ENCODE assay signal across 32 cellular contexts in genomic region chr3:14907043-14907966, GRCh38. TPM values are rescaled to one million over a fixed set of nuclear protein-coding genes. Genes with fewer than 3 reads are reported as not detected.
A peak's percentile ranks its signal among the peaks of the same experiment; 100 is the strongest.
DNase-seq lines count a peak whose midpoint lies in the region; ATAC-seq, FAIRE-seq and TF ChIP-seq lines count a peak whose summit lies in the region.
"Had no signal": no experiment of that assay in that cellular context is flagged by ENCODE, and none has a peak within 500 bp of the region (broad histone marks: within the 10 kb centered on the region; RNA-seq: fewer than 3 reads in every experiment).

No MANE protein-coding gene starts in this region.

- H4K5ac ChIP-seq in H1 (ENCODE audit: insufficient read length, low read depth, low read length): no peak overlapping the region

- POLR2A ChIA-PET in H1 (lab: Charles Lee; ENCODE audit: partially characterized antibody): interaction anchor here (1.0 kb wide), 1 partner anchor 11 kb away, joined by 4 read pairs; no protein-coding TSS in a partner anchor

- H3K23ac ChIP-seq in H1 (ENCODE audit: insufficient read length): no peak overlapping the region

- no peaks in the 10 kb centered on the region for H3K79me1 ChIP-seq in H1 (ENCODE audit: low read depth, low read length)

- H3K23me2 ChIP-seq in H1 (ENCODE audit: low read depth, low read length): no peaks in the 10 kb centered on the region

- H3K9ac ChIP-seq in H1 (replicated peaks in 1 of 4; ENCODE audit: extremely low read depth in 1 of 4, low read depth in 3 of 4, low read length in 3 of 4): no peak overlapping the region

- intact Hi-C loops in transverse colon (cut with DNase I; ENCODE audit: low total_unique reads) (loop anchor here (5.0 kb wide), 1 partner anchor 435 kb away; no protein-coding TSS in a partner anchor), CD14-positive monocyte (cut with micrococcal nuclease) (no loop called here)

- TF ChIP-seq RAD21 in H1 (IDR thresholded peaks at IDR 0.05 in 1 of 2, conservative IDR thresholded peaks at IDR 0.05 in 1 of 2; ENCODE audit: low read depth in 2 of 2, low read length in 2 of 2): no peak

- no peak overlapping the region for H3K4me3 Mint-ChIP-seq in CD14-positive monocyte
- H3K4me3 Mint-ChIP-seq: activated CD4-positive, alpha-beta memory T cell treated with anti-CD3 and anti-CD28 coated beads for 36 hours; activated naive CD4-positive, alpha-beta T cell treated with anti-CD3 and anti-CD28 coated beads for 36 hours; stimulated activated naive CD8-positive, alpha-beta T cell treated with anti-CD3 and anti-CD28 coated beads, Interleukin-15, amount 100 ng/mL, for 72 hours; T-helper 2 cell treated with Interferon-gamma antibody and Interleukin-4, amounts not matched to agents 5 μg/mL and 100 μg/mL, for 36 hours had no signal

- H3K18ac ChIP-seq in H1 (ENCODE audit: extremely low read depth, low read length): no peak overlapping the region

- no peak overlapping the region for H2AFZ ChIP-seq in H1 (ENCODE audit: low read length)

- H4K20me1 ChIP-seq in H1 (replicated peaks in 1 of 2; ENCODE audit: control insufficient read depth in 1 of 2, insufficient read depth in 2 of 2, low read length in 2 of 2): no peaks in the 10 kb centered on the region

- H3K27me3 Mint-ChIP-seq in CD14-positive monocyte (ENCODE audit: low read depth in 3 of 3): peaks cover 0 to 2% (median 1%) of the 10 kb centered on the region in 3 donors

- no peak for TF ChIP-seq EP300 in H1 (IDR thresholded peaks at IDR 0.05; ENCODE audit: borderline replicate concordance in 1 of 2, low read depth in 2 of 2, low read length in 2 of 2)
- TF ChIP-seq EP300 in transverse colon (IDR thresholded peaks at IDR 0.05; ENCODE audit: low read depth): no peak

- H3K4me2 ChIP-seq in H1 (ENCODE audit: insufficient read depth in 1 of 2, low read depth in 2 of 2, low read length in 2 of 2): no peak overlapping the region

- CTCF ChIA-PET in H1 (lab: Charles Lee; ENCODE audit: partially characterized antibody): interaction anchor here (0.7 to 23.5 kb wide), 9 partner anchors 11 to 234 kb away, joined by 3 to 337 read pairs (median 6); no protein-coding TSS in a partner anchor

- no peaks in the 10 kb centered on the region for H3K79me2 ChIP-seq in H1 (ENCODE audit: control insufficient read depth in 1 of 2, insufficient read depth in 2 of 2, low read length in 2 of 2)

- in situ Hi-C loops in transverse colon (cut with MboI; ENCODE audit: low pct_ligation_motif_present in 1 of 4, low pct_unique_long_range_greater_than_20kb in 1 of 4, low sequenced_read_pairs in 3 of 4): loop anchor here in 1 of 4 donors (25.0 kb wide), 1 partner anchor 395 kb away; no protein-coding TSS in a partner anchor

- no peaks in the 10 kb centered on the region for H3K27me3 ChIP-seq in H1 (replicated peaks in 1 of 4; ENCODE audit: control insufficient read depth in 3 of 4, extremely low read depth in 1 of 4, insufficient read depth in 3 of 4, low read length in 3 of 4)
- H3K27me3 ChIP-seq in transverse colon: no peaks in the 10 kb centered on the region
- H3K27me3 ChIP-seq: dorsolateral prefrontal cortex, left lung, MG63, right lobe of liver, tibial nerve had no signal

- ATAC-seq in HG03571 (IDR thresholded peaks at IDR 0.05; ENCODE audit: unreplicated experiment) (no peak), GM21381 (IDR thresholded peaks at IDR 0.05; ENCODE audit: unreplicated experiment) (no peak)
- ATAC-seq: left lung; stimulated activated naive CD8-positive, alpha-beta T cell treated with anti-CD3 and anti-CD28 coated beads, Interleukin-15, amount 100 ng/mL, for 72 hours had no signal

- peaks cover 3 to 17% (median 11%) of the 10 kb centered on the region in 7 donors for H3K9me3 Mint-ChIP-seq in CD14-positive monocyte

- no peaks in the 10 kb centered on the region for H3K36me3 Mint-ChIP-seq in CD14-positive monocyte

- no peak overlapping the region for H3K56ac ChIP-seq in H1 (replicated peaks; ENCODE audit: insufficient read length, low read depth, low read length)

- WGBS in H1 (ENCODE audit: extremely low coverage in 1 of 2, insufficient coverage in 1 of 2, insufficient read length in 1 of 2, insufficient replicate concordance in 2 of 2, low coverage in 1 of 2, low lambda C conversion rate in 2 of 2, missing lambda C conversion rate in 1 of 2), 2 experiments: 85% methylated on average over 18 of the region's 18 CpGs; no CpG with 5 or more reads in 1 of the 2 experiments
- WGBS in transverse colon (ENCODE audit: low coverage in 1 of 2), 2 donors: 56 to 63% methylated on average over 1 to 18 of the region's 18 CpGs

- H3K27ac ChIP-seq in H1 (ENCODE audit: low read depth, low read length): no peak overlapping the region
- no peak overlapping the region for H3K27ac ChIP-seq in transverse colon
- H3K27ac ChIP-seq: 22Rv1, C4-2B, dorsolateral prefrontal cortex, left lung, right lobe of liver had no signal

- H3K4ac ChIP-seq in H1 (replicated peaks; ENCODE audit: insufficient read length, low read depth, low read length): no peak overlapping the region

- no peak overlapping the region for H2BK120ac ChIP-seq in H1 (replicated peaks; ENCODE audit: low read depth, low read length)

- H3K4me1 ChIP-seq in H1 (replicated peaks in 1 of 4; ENCODE audit: control insufficient read depth in 3 of 4, insufficient read depth in 4 of 4, low read length in 3 of 4): no peaks in the 10 kb centered on the region
- peaks cover 0 to 3% (median 0%) of the 10 kb centered on the region in 4 donors for H3K4me1 ChIP-seq in transverse colon
- H3K4me1 ChIP-seq: left lung had no signal

- H2BK20ac ChIP-seq in H1 (ENCODE audit: low read length): no peak overlapping the region

- H3K27ac Mint-ChIP-seq in CD14-positive monocyte: no peak overlapping the region
- H3K27ac Mint-ChIP-seq: activated CD4-positive, alpha-beta memory T cell treated with anti-CD3 and anti-CD28 coated beads for 36 hours; activated naive CD4-positive, alpha-beta T cell treated with anti-CD3 and anti-CD28 coated beads for 36 hours; stimulated activated naive CD8-positive, alpha-beta T cell treated with anti-CD3 and anti-CD28 coated beads, Interleukin-15, amount 100 ng/mL, for 72 hours; T-helper 2 cell treated with Interferon-gamma antibody and Interleukin-4, amounts not matched to agents 5 μg/mL and 100 μg/mL, for 36 hours had no signal

- TF ChIP-seq CTCF in H1 (IDR thresholded peaks at IDR 0.05; ENCODE audit: control extremely low read depth in 1 of 3, insufficient read depth in 1 of 3, low read depth in 1 of 3, low read length in 3 of 3) (no peak), transverse colon (IDR thresholded peaks at IDR 0.05) (no peak), CD14-positive monocyte (IDR thresholded peaks at IDR 0.05) (no peak)

- H2BK12ac ChIP-seq in H1 (ENCODE audit: low read depth, low read length): no peak overlapping the region

- H3K9me3 ChIP-seq in H1 (ENCODE audit: insufficient read depth in 2 of 2, low read depth in 1 of 2, low read length in 1 of 2) (0 out of 4 replicates have a peak, but pooled peaks cover 0 to 4% of the 10 kb centered on the region in 2 experiments), transverse colon (no peaks in the 10 kb centered on the region)
- H3K9me3 ChIP-seq: left lung, MG63, right lobe of liver had no signal

- H2BK15ac ChIP-seq in H1 (ENCODE audit: low read length): no peak overlapping the region

- DNase-seq in NCI-H146 (lab: John Stamatoyannopoulos, UW) (peak; percentile 20), NCI-H146 treated with DMSO at 0.1 percent for 48 hours (lab: John Stamatoyannopoulos, UW; ENCODE audit: unreplicated experiment) (no peak), H1 (ENCODE audit: low read depth in 1 of 2, low spot score in 2 of 2) (no peak), islet precursor cell (peak; percentile 35), transverse colon (peak; percentile 26), CD14-positive monocyte (ENCODE audit: low spot score) (no peak)
- DNase-seq: activated CD4-positive, alpha-beta memory T cell treated with anti-CD3 and anti-CD28 coated beads for 36 hours; activated CD4-positive, alpha-beta T cell treated with anti-CD3 and anti-CD28 coated beads for 1 hour; activated naive CD4-positive, alpha-beta T cell treated with anti-CD3 and anti-CD28 coated beads for 36 hours; Calu3; cerebellar nuclear complex; DMS79 treated with DMSO at 0.1 percent for 48 hours; dorsolateral prefrontal cortex; GF-D8; KBM-7; left lung; MG63; NCI-H1105; NCI-H2029; NCI-H524; SHP77 treated with DMSO at 0.1 percent for 48 hours; stimulated activated CD4-positive, alpha-beta T cell treated with anti-CD3 and anti-CD28 coated beads, Interleukin-12 subunit alpha, Interleukin-12 subunit beta, amount 100 ng/mL, for 4 hours; stimulated activated CD4-positive, alpha-beta T cell treated with anti-CD3 and anti-CD28 coated beads, Interleukin-2, amount 100 ng/mL, for 48 hours; stimulated activated naive CD8-positive, alpha-beta T cell treated with anti-CD3 and anti-CD28 coated beads, Interleukin-15, amount 100 ng/mL, for 72 hours had no signal

- no peak overlapping the region for H2AK5ac ChIP-seq in H1 (ENCODE audit: low read depth, low read length)

- no peaks in the 10 kb centered on the region for H3K4me1 Mint-ChIP-seq in CD14-positive monocyte
- H3K4me1 Mint-ChIP-seq: stimulated activated naive CD8-positive, alpha-beta T cell treated with anti-CD3 and anti-CD28 coated beads, Interleukin-15, amount 100 ng/mL, for 72 hours had no signal

- H3K36me3 ChIP-seq in H1 (ENCODE audit: control insufficient read depth in 2 of 4, insufficient read depth in 4 of 4, low read length in 3 of 4) (peaks cover 0 to 2% (median 0%) of the 10 kb centered on the region in 4 experiments; a peak in 1 of 8 replicates), transverse colon (no peaks in the 10 kb centered on the region)
- H3K36me3 ChIP-seq: left lung, MG63, right lobe of liver had no signal

- H3K4me3 ChIP-seq in H1 (ENCODE audit: extremely low read depth in 1 of 4, insufficient read depth in 2 of 4, low read depth in 3 of 4, low read length in 4 of 4) (no peak overlapping the region), transverse colon (no peak overlapping the region)
- H3K4me3 ChIP-seq: dorsolateral prefrontal cortex, left lung, MG63, right lobe of liver, tibial nerve had no signal

- H4K8ac ChIP-seq in H1 (ENCODE audit: extremely low read depth, insufficient read depth, low read length): peak overlapping the region; percentile 71; the same call in 1 of the 2 replicates

- no peak overlapping the region for H4K91ac ChIP-seq in H1 (replicated peaks; ENCODE audit: insufficient read length, low read length)

- no peak for FAIRE-seq in H1 (lab: Jason Lieb, UNC)
- FAIRE-seq: frontal cortex had no signal

- TF ChIP-seq POLR2A in H1 (IDR thresholded peaks at IDR 0.05; ENCODE audit: control extremely low read depth in 1 of 2, low read depth in 2 of 2, low read length in 2 of 2) (no peak), transverse colon (IDR thresholded peaks at IDR 0.05) (no peak)

- no peak overlapping the region for H3K14ac ChIP-seq in H1 (ENCODE audit: insufficient read length)

- no peak overlapping the region for H2BK5ac ChIP-seq in H1 (ENCODE audit: low read depth, low read length)

RNA-seq across cellular contexts. Expression of gene NR2C2, which starts 40.1 kb away (rescaled TPM):
- 43.1 and 44.4 TPM in 2 replicates for total RNA-seq in H1 (2021; fragmentation: NEBNext Ultra II Directional; extraction: Animal tissue kit (Norgen Biotek cat#: 25700))
- polyA plus RNA-seq in H1 (2011; rRNA removed) (16.6 and 17.5 TPM in 2 replicates), CD14-positive monocyte (1 to 10 TPM; 3.4 to 3.8 TPM)
- 18.1 TPM for polyA plus RNA-seq in H1 (2011; cell fraction: cytosol; rRNA removed)
- 78.9 TPM for polyA plus RNA-seq in H1 (2011; cell fraction: nucleus; rRNA removed)
- polyA plus RNA-seq in H1 (2012, experiment 1 of 2): 18.7 to 28.5 TPM (median 26.7 TPM) in 4 replicates
- polyA plus RNA-seq in H1 (2012, experiment 2 of 2): 2.1 TPM
- polyA plus RNA-seq in H1 (2013, experiment 1 of 2): 26.7 TPM
- 23.9 TPM for polyA plus RNA-seq in H1 (2013, experiment 2 of 2)
- polyA minus RNA-seq in H1 (2011; rRNA and poly(A)+ RNA removed): 54.6 and 58.7 TPM in 2 replicates
- 34.1 TPM for polyA minus RNA-seq in H1 (2011; cell fraction: cytosol; rRNA and poly(A)+ RNA removed)
- polyA minus RNA-seq in H1 (2011; cell fraction: nucleus; rRNA and poly(A)+ RNA removed): 93.2 TPM
- total RNA-seq in transverse colon: 10 to 100 TPM; 32.2 to 60.6 (median 47.8) TPM

Comparison
In these comparisons a context has a peak if more than half of its experiments do, and no peak if none do; other contexts are left out.
1. DNase-seq: peak in NCI-H146 (single experiment), islet precursor cell (single experiment) and transverse colon (single experiment); none in NCI-H146 treated with DMSO at 0.1 percent for 48 hours (single experiment), H1 (0 of 2) and CD14-positive monocyte (single experiment).